ENCODE assay signal across 21 cellular contexts in the genomic region with DNA sequence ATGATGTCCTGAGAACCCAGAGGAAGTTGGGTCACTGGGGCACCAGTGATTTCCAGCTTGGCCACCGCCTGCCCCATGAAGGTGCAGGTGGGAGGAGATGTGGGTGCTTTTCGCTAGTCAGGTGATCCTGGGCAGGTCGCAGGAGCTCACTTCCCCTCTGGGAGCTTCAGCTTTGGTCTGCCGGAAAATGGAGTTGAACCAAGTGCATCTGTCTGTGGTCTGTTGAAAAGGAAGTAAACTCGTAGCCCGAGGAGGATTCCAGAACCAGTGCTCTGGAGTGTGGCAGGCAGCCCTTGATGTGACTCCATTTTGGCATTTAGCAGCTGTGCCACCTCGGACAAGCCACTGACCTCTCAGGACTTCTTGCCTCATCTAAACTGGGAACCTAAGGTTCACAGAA.
"Had no signal": no experiment of that assay in that cellular context is flagged by ENCODE, and none has a peak within 500 bp of the region (broad histone marks: within the 10 kb centered on the region; RNA-seq: fewer than 3 reads in every experiment).

No MANE protein-coding gene starts in this region.

- DNase-seq: activated CD4-positive, alpha-beta T cell treated with anti-CD3 and anti-CD28 coated beads, Interleukin-2, amount 10 ng/mL, durations not matched to agents 7 days and 5 days; activated CD8-positive, alpha-beta memory T cell treated with anti-CD3 and anti-CD28 coated beads, Interleukin-2, amount 50 U/mL, for 4 hours; activated T-cell treated with anti-CD3 and anti-CD28 coated beads, Interleukin-2, amount 50 U/mL, for 4 hours; anterior cingulate cortex; body of pancreas; cortex of kidney; head of caudate nucleus; hypothalamus; left ventricle myocardium superior; midbrain; natural killer cell; stimulated activated CD4-positive, alpha-beta T cell treated with anti-CD3 and anti-CD28 coated beads, Interleukin-2, amount 100 ng/mL, for 48 hours; stimulated activated naive CD8-positive, alpha-beta T cell treated with anti-CD3 and anti-CD28 coated beads, Interleukin-15, Interleukin-2, amounts not matched to agents 100 U/mL and 50 U/mL, for 24 hours; thyroid gland had no signal

- H3K9me3 ChIP-seq: body of pancreas, thyroid gland had no signal

- H3K27ac ChIP-seq: body of pancreas, cardiac muscle cell, epithelial cell of prostate, gastroesophageal sphincter, thyroid gland, VCaP had no signal

- H3K4me1 Mint-ChIP-seq: activated CD4-positive, alpha-beta T cell treated with anti-CD3 and anti-CD28 coated beads, Interleukin-2, amount 10 ng/mL, durations not matched to agents 7 days and 5 days; natural killer cell had no signal

- H3K9me3 Mint-ChIP-seq: activated CD4-positive, alpha-beta T cell treated with anti-CD3 and anti-CD28 coated beads, Interleukin-2, amount 10 ng/mL, durations not matched to agents 7 days and 5 days; activated naive CD4-positive, alpha-beta T cell treated with anti-CD3 and anti-CD28 coated beads, Interleukin-2, amount 50 U/mL, for 24 hours; activated T-cell treated with anti-CD3 and anti-CD28 coated beads, Interleukin-2, amount 50 U/mL, for 4 hours; natural killer cell had no signal

- H3K36me3 Mint-ChIP-seq: activated naive CD4-positive, alpha-beta T cell treated with anti-CD3 and anti-CD28 coated beads, Interleukin-2, amount 50 U/mL, for 24 hours; natural killer cell had no signal

- H3K4me1 ChIP-seq: body of pancreas, gastroesophageal sphincter, thyroid gland had no signal

- H3K27me3 ChIP-seq: cardiac muscle cell, thyroid gland had no signal

- H3K4me3 ChIP-seq: body of pancreas, cardiac muscle cell, gastroesophageal sphincter, thyroid gland had no signal

- H3K36me3 ChIP-seq: cardiac muscle cell, gastroesophageal sphincter, thyroid gland had no signal

- H3K4me3 Mint-ChIP-seq: activated CD4-positive, alpha-beta T cell treated with anti-CD3 and anti-CD28 coated beads, Interleukin-2, amount 10 ng/mL, durations not matched to agents 7 days and 5 days; activated naive CD4-positive, alpha-beta T cell treated with anti-CD3 and anti-CD28 coated beads, Interleukin-2, amount 50 U/mL, for 24 hours; activated T-cell treated with anti-CD3 and anti-CD28 coated beads, Interleukin-2, amount 50 U/mL, for 4 hours; natural killer cell had no signal

- H3K27ac Mint-ChIP-seq: activated CD4-positive, alpha-beta T cell treated with anti-CD3 and anti-CD28 coated beads, Interleukin-2, amount 10 ng/mL, durations not matched to agents 7 days and 5 days; activated naive CD4-positive, alpha-beta T cell treated with anti-CD3 and anti-CD28 coated beads, Interleukin-2, amount 50 U/mL, for 24 hours; natural killer cell; progenitor cell of endocrine pancreas had no signal

- ATAC-seq: activated CD4-positive, CD25-positive, alpha-beta regulatory T cell treated with anti-CD3 and anti-CD28 coated beads, Interleukin-2, amount 50 U/mL, for 24 hours; activated T-cell treated with anti-CD3 and anti-CD28 coated beads, Interleukin-2, amount 50 U/mL, for 4 hours; body of pancreas; gastroesophageal sphincter; left ventricle myocardium superior; natural killer cell; stimulated activated naive CD8-positive, alpha-beta T cell treated with anti-CD3 and anti-CD28 coated beads, Interleukin-15, Interleukin-2, amounts not matched to agents 100 U/mL and 50 U/mL, for 24 hours had no signal

- H3K27me3 Mint-ChIP-seq: activated naive CD4-positive, alpha-beta T cell treated with anti-CD3 and anti-CD28 coated beads, Interleukin-2, amount 50 U/mL, for 24 hours had no signal
